Comparison of ENCODE assay signal across 1 cellular context in the genomic region with DNA sequence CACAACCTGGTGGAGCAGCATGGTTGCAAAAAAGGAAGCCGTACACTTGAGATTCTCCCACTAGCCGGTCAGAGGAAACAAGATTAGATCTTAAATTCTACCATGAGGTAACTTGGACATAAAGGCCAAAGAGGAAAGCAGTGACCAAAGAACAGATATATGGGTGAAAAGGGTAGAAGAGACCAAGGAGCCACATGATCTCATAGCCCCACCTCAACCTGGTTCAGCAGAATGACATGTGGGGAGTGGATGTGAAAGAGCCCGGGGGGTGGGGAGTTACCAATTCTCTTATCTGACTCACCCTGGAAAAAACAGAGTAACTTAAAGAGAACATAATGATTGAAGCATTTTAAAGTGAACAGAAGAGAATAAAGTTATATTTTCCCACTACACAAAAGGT.
TF ChIP-seq lines count a peak whose summit lies in the region.

No MANE protein-coding gene starts in this region.

TF ChIP-seq in GM12878, 131 proteins besides CTCF, POLR2A, EP300 and RAD21 (continued from another document):
- TF ChIP-seq, protein P1, sequence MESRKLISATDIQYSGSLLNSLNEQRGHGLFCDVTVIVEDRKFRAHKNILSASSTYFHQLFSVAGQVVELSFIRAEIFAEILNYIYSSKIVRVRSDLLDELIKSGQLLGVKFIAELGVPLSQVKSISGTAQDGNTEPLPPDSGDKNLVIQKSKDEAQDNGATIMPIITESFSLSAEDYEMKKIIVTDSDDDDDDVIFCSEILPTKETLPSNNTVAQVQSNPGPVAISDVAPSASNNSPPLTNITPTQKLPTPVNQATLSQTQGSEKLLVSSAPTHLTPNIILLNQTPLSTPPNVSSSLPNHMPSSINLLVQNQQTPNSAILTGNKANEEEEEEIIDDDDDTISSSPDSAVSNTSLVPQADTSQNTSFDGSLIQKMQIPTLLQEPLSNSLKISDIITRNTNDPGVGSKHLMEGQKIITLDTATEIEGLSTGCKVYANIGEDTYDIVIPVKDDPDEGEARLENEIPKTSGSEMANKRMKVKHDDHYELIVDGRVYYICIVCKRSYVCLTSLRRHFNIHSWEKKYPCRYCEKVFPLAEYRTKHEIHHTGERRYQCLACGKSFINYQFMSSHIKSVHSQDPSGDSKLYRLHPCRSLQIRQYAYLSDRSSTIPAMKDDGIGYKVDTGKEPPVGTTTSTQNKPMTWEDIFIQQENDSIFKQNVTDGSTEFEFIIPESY (IDR thresholded peaks at IDR 0.05) = no peak
- TF ChIP-seq HDAC2 (IDR thresholded peaks at IDR 0.05) (no peak), SMC3 (IDR thresholded peaks at IDR 0.05; ENCODE audit: borderline replicate concordance, low read length) (no peak), MEF2B (IDR thresholded peaks at IDR 0.05; ENCODE audit: partially characterized antibody, poor library complexity, severe bottlenecking) (no peak), ETV6 (conservative IDR thresholded peaks at IDR 0.05 in 1 of 2, IDR thresholded peaks at IDR 0.05 in 1 of 2; ENCODE audit: borderline replicate concordance in 1 of 2, low read depth in 1 of 2) (no peak), CHD1 (IDR thresholded peaks at IDR 0.05; ENCODE audit: low read depth, low read length) (no peak), ATF7 (IDR thresholded peaks at IDR 0.05; ENCODE audit: low read depth) (0 out of 2 replicates have a peak, but pooled peaks have one; percentile 25)
- TF ChIP-seq, protein P2, sequence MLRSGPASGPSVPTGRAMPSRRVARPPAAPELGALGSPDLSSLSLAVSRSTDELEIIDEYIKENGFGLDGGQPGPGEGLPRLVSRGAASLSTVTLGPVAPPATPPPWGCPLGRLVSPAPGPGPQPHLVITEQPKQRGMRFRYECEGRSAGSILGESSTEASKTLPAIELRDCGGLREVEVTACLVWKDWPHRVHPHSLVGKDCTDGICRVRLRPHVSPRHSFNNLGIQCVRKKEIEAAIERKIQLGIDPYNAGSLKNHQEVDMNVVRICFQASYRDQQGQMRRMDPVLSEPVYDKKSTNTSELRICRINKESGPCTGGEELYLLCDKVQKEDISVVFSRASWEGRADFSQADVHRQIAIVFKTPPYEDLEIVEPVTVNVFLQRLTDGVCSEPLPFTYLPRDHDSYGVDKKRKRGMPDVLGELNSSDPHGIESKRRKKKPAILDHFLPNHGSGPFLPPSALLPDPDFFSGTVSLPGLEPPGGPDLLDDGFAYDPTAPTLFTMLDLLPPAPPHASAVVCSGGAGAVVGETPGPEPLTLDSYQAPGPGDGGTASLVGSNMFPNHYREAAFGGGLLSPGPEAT (IDR thresholded peaks at IDR 0.05; ENCODE audit: low read depth) = 0 out of 2 replicates have a peak, but pooled peaks have one; percentile 36
- TF ChIP-seq, protein P3, sequence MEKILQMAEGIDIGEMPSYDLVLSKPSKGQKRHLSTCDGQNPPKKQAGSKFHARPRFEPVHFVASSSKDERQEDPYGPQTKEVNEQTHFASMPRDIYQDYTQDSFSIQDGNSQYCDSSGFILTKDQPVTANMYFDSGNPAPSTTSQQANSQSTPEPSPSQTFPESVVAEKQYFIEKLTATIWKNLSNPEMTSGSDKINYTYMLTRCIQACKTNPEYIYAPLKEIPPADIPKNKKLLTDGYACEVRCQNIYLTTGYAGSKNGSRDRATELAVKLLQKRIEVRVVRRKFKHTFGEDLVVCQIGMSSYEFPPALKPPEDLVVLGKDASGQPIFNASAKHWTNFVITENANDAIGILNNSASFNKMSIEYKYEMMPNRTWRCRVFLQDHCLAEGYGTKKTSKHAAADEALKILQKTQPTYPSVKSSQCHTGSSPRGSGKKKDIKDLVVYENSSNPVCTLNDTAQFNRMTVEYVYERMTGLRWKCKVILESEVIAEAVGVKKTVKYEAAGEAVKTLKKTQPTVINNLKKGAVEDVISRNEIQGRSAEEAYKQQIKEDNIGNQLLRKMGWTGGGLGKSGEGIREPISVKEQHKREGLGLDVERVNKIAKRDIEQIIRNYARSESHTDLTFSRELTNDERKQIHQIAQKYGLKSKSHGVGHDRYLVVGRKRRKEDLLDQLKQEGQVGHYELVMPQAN (conservative IDR thresholded peaks at IDR 0.05) = no peak
